ENCODE assay signal across 11 cellular contexts in genomic region chr17:80779961-80780380, GRCh38.
DNase-seq lines count a peak whose midpoint lies in the region; ATAC-seq and TF ChIP-seq lines count a peak whose summit lies in the region.
"Had no signal": no experiment of that assay in that cellular context is flagged by ENCODE, and none has a peak within 500 bp of the region (broad histone marks: within the 10 kb centered on the region; RNA-seq: fewer than 3 reads in every experiment).

No MANE protein-coding gene starts in this region.

- H3K4me3 Mint-ChIP-seq in T-helper 2 cell treated with Interferon-gamma antibody and Interleukin-4, amounts not matched to agents 5 μg/mL and 100 μg/mL, for 36 hours = peak overlapping the region; percentile 81
- H3K4me3 Mint-ChIP-seq in stimulated activated effector memory CD8-positive, alpha-beta T cell treated with anti-CD3 and anti-CD28 coated beads, Interleukin-12 subunit alpha, Interleukin-12 subunit beta, amount 100 ng/mL, for 72 hours = peak overlapping the region; percentile 58

- H3K9me3 Mint-ChIP-seq in T-helper 2 cell treated with Interferon-gamma antibody and Interleukin-4, amounts not matched to agents 5 μg/mL and 100 μg/mL, for 36 hours = no peaks in the 10 kb centered on the region
- H3K9me3 Mint-ChIP-seq in stimulated activated effector memory CD8-positive, alpha-beta T cell treated with anti-CD3 and anti-CD28 coated beads, Interleukin-12 subunit alpha, Interleukin-12 subunit beta, amount 100 ng/mL, for 72 hours = no peaks in the 10 kb centered on the region

- peaks cover 71% of the 10 kb centered on the region for H3K4me1 Mint-ChIP-seq in T-helper 2 cell treated with Interferon-gamma antibody and Interleukin-4, amounts not matched to agents 5 μg/mL and 100 μg/mL, for 36 hours (ENCODE audit: low read depth)
- H3K4me1 Mint-ChIP-seq in stimulated activated effector memory CD8-positive, alpha-beta T cell treated with anti-CD3 and anti-CD28 coated beads, Interleukin-12 subunit alpha, Interleukin-12 subunit beta, amount 100 ng/mL, for 72 hours = peaks cover 48% of the 10 kb centered on the region

- ATAC-seq in stimulated activated effector memory CD8-positive, alpha-beta T cell treated with anti-CD3 and anti-CD28 coated beads, Interleukin-12 subunit alpha, Interleukin-12 subunit beta, amount 100 ng/mL, for 72 hours = no peak
- ATAC-seq in GM21515 (IDR thresholded peaks at IDR 0.05; ENCODE audit: unreplicated experiment) = no peak
- no peak for ATAC-seq in GM18517 (IDR thresholded peaks at IDR 0.05; ENCODE audit: unreplicated experiment)

- peak overlapping the region; percentile 98 for H3K27ac Mint-ChIP-seq in T-helper 2 cell treated with Interferon-gamma antibody and Interleukin-4, amounts not matched to agents 5 μg/mL and 100 μg/mL, for 36 hours
- H3K27ac Mint-ChIP-seq in stimulated activated effector memory CD8-positive, alpha-beta T cell treated with anti-CD3 and anti-CD28 coated beads, Interleukin-12 subunit alpha, Interleukin-12 subunit beta, amount 100 ng/mL, for 72 hours = peak overlapping the region; percentile 74

- H3K4me3 ChIP-seq in SK-N-MC = peak overlapping the region; percentile 64
- no peak overlapping the region for H3K4me3 ChIP-seq in fibroblast of the aortic adventitia (ENCODE audit: low read depth, low read length)
- H3K4me3 ChIP-seq: testis had no signal

- H3K36me3 Mint-ChIP-seq in T-helper 2 cell treated with Interferon-gamma antibody and Interleukin-4, amounts not matched to agents 5 μg/mL and 100 μg/mL, for 36 hours (ENCODE audit: low read depth) = peaks cover 55% of the 10 kb centered on the region
- peaks cover 22% of the 10 kb centered on the region for H3K36me3 Mint-ChIP-seq in stimulated activated effector memory CD8-positive, alpha-beta T cell treated with anti-CD3 and anti-CD28 coated beads, Interleukin-12 subunit alpha, Interleukin-12 subunit beta, amount 100 ng/mL, for 72 hours

- H3K9ac ChIP-seq in SK-N-MC (ENCODE audit: insufficient read length) = no peak overlapping the region

- TF ChIP-seq CTCF in fibroblast of the aortic adventitia (IDR thresholded peaks at IDR 0.05; ENCODE audit: insufficient read depth, low read length) = no peak

- H3K27ac ChIP-seq in SK-N-MC = no peak overlapping the region
- H3K27ac ChIP-seq: testis had no signal

- no peaks in the 10 kb centered on the region for H3K27me3 Mint-ChIP-seq in T-helper 2 cell treated with Interferon-gamma antibody and Interleukin-4, amounts not matched to agents 5 μg/mL and 100 μg/mL, for 36 hours (ENCODE audit: low read depth)

- no peaks in the 10 kb centered on the region for H3K9me3 ChIP-seq in SK-N-MC (ENCODE audit: low read depth, low read length)
- H3K9me3 ChIP-seq: testis had no signal

- no peak for DNase-seq in T-helper 2 cell treated with Interferon-gamma antibody and Interleukin-4, amounts not matched to agents 5 μg/mL and 100 μg/mL, for 36 hours (ENCODE audit: low spot score)
- no peak for DNase-seq in T-helper 2 cell
- DNase-seq in SK-N-MC (ENCODE audit: low read depth, low spot score) = peak; percentile 78
- DNase-seq in fibroblast of the aortic adventitia (ENCODE audit: low read depth) = peak; percentile 93
- no peak for DNase-seq in stimulated activated effector memory CD8-positive, alpha-beta T cell treated with anti-CD3 and anti-CD28 coated beads, Interleukin-12 subunit alpha, Interleukin-12 subunit beta, amount 100 ng/mL, for 72 hours (ENCODE audit: low spot score in 2 of 2)
- no peak for DNase-seq in stimulated activated naive CD4-positive, alpha-beta T cell treated with Interleukin-2 at 50 U/mL for 16 hours (lab: John Stamatoyannopoulos, UW)
- DNase-seq: activated CD8-positive, alpha-beta memory T cell treated with anti-CD3 and anti-CD28 coated beads, Interleukin-2, amount 50 U/mL, for 48 hours; NCI-H524 treated with DMSO at 0.1 percent for 48 hours; testis had no signal

- no peaks in the 10 kb centered on the region for H3K36me3 ChIP-seq in SK-N-MC (ENCODE audit: insufficient read depth, low read length)

Comparison
In these comparisons a context has a peak if more than half of its experiments do, and no peak if none do; other contexts are left out.
1. DNase-seq: peak in SK-N-MC (single experiment) and fibroblast of the aortic adventitia (single experiment); none in T-helper 2 cell treated with Interferon-gamma antibody and Interleukin-4, amounts not matched to agents 5 μg/mL and 100 μg/mL, for 36 hours (single experiment), T-helper 2 cell (0 of 5), stimulated activated effector memory CD8-positive, alpha-beta T cell treated with anti-CD3 and anti-CD28 coated beads, Interleukin-12 subunit alpha, Interleukin-12 subunit beta, amount 100 ng/mL, for 72 hours (0 of 2) and stimulated activated naive CD4-positive, alpha-beta T cell treated with Interleukin-2 at 50 U/mL for 16 hours (single experiment).